ENCODE assay signal across 22 cellular contexts in genomic region chr11:1409108-1409851, GRCh38. TPM values are rescaled to one million over a fixed set of nuclear protein-coding genes. Genes with fewer than 3 reads are reported as not detected.
DNase-seq lines count a peak whose midpoint lies in the region; ATAC-seq and TF ChIP-seq lines count a peak whose summit lies in the region.
"Had no signal": no experiment of that assay in that cellular context is flagged by ENCODE, and none has a peak within 500 bp of the region (broad histone marks: within the 10 kb centered on the region; RNA-seq: fewer than 3 reads in every experiment).

No MANE protein-coding gene starts in this region.

- TF ChIP-seq POLR2A in thyroid gland (IDR thresholded peaks at IDR 0.05): no peak
- TF ChIP-seq POLR2A in GM18505 (IDR thresholded peaks at IDR 0.05; ENCODE audit: borderline replicate concordance, extremely low read depth, insufficient read depth, insufficient read length): no peak

- H3K36me3 ChIP-seq in heart right ventricle: no peaks in the 10 kb centered on the region
- H3K36me3 ChIP-seq in thyroid gland: no peaks in the 10 kb centered on the region

- H3K27me3 ChIP-seq in heart right ventricle (peaks cover 0 to 30% (median 5%) of the 10 kb centered on the region in 7 donors), thyroid gland (no peaks in the 10 kb centered on the region)

- H3K4me1 Mint-ChIP-seq in glutamatergic neuron (ENCODE audit: low read depth, unreplicated experiment) (peaks cover 35% of the 10 kb centered on the region), progenitor cell of endocrine pancreas (ENCODE audit: low read depth) (peaks cover 11% of the 10 kb centered on the region)
- H3K4me1 Mint-ChIP-seq: CD8-positive, alpha-beta memory T cell had no signal

- DNase-seq in Right ventricle myocardium inferior (ENCODE audit: missing footprints) (peak; percentile 25), heart right ventricle (no peak), glutamatergic neuron (peak; percentile 19), progenitor cell of endocrine pancreas (ENCODE audit: low spot score, unreplicated experiment) (no peak), thyroid gland (no peak)
- DNase-seq: Calu3; CD8-positive, alpha-beta memory T cell; DMS153; H7; HFFc6; KG1; NCI-H1092 treated with DMSO at 0.1 percent for 48 hours; NCI-H1436 treated with DMSO at 0.1 percent for 48 hours; NCI-H1930; NCI-H446; NCI-H526; RPMI8226 had no signal

- H3K4me1 ChIP-seq in heart right ventricle: no peaks in the 10 kb centered on the region
- no peaks in the 10 kb centered on the region for H3K4me1 ChIP-seq in thyroid gland

- peaks cover 23% of the 10 kb centered on the region for H3K27me3 Mint-ChIP-seq in glutamatergic neuron (ENCODE audit: unreplicated experiment)
- no peaks in the 10 kb centered on the region for H3K27me3 Mint-ChIP-seq in progenitor cell of endocrine pancreas

- H3K9me3 ChIP-seq in heart right ventricle (no peaks in the 10 kb centered on the region), thyroid gland (no peaks in the 10 kb centered on the region)

- H3K4me3 Mint-ChIP-seq in glutamatergic neuron (ENCODE audit: unreplicated experiment) (peak overlapping the region; percentile 71), progenitor cell of endocrine pancreas (ENCODE audit: low read depth) (no peak overlapping the region)
- H3K4me3 Mint-ChIP-seq: HFFc6 had no signal

- H3K27ac ChIP-seq in heart right ventricle (no peak overlapping the region), angular gyrus (ENCODE audit: low read depth, low read length) (peak overlapping the region; percentile 13), thyroid gland (no peak overlapping the region)
- H3K27ac ChIP-seq: C4-2B had no signal

- H3K4me3 ChIP-seq in heart right ventricle (no peak overlapping the region), thyroid gland (replicated peaks in 1 of 3) (no peak overlapping the region)

- WGBS in heart right ventricle, 2 donors: 73 to 81% methylated on average over 29 of the region's 29 CpGs
- WGBS in thyroid gland, 2 donors: 72 to 74% methylated on average over 28 to 29 of the region's 29 CpGs

- ATAC-seq in Right ventricle myocardium inferior (no peak), heart right ventricle (no peak), HG02642 (IDR thresholded peaks at IDR 0.05; ENCODE audit: poor library complexity, unreplicated experiment) (no peak), GM18505 (IDR thresholded peaks at IDR 0.05; ENCODE audit: unreplicated experiment) (no peak)
- ATAC-seq: SK-N-SH treated with all-trans-retinoic acid at 6 μM for 48 hours had no signal

- H3K9me3 Mint-ChIP-seq in glutamatergic neuron (ENCODE audit: unreplicated experiment) (peaks cover 21% of the 10 kb centered on the region), progenitor cell of endocrine pancreas (ENCODE audit: low read depth) (peaks cover 3% of the 10 kb centered on the region)

- H3K27ac Mint-ChIP-seq in glutamatergic neuron (ENCODE audit: unreplicated experiment): peak overlapping the region; percentile 90
- peak overlapping the region; percentile 56 for H3K27ac Mint-ChIP-seq in progenitor cell of endocrine pancreas
- H3K27ac Mint-ChIP-seq: HFFc6 had no signal

- TF ChIP-seq CTCF in heart right ventricle (IDR thresholded peaks at IDR 0.05) (no peak), glutamatergic neuron (IDR thresholded peaks at IDR 0.05; ENCODE audit: partially characterized antibody, unreplicated experiment) (no peak), progenitor cell of endocrine pancreas (IDR thresholded peaks at IDR 0.05; ENCODE audit: unreplicated experiment) (no peak), thyroid gland (IDR thresholded peaks at IDR 0.05) (no peak)

- H3K36me3 Mint-ChIP-seq in glutamatergic neuron (ENCODE audit: unreplicated experiment) (no peaks in the 10 kb centered on the region), progenitor cell of endocrine pancreas (ENCODE audit: insufficient read depth) (peaks cover 7% of the 10 kb centered on the region)
- H3K36me3 Mint-ChIP-seq: CD8-positive, alpha-beta memory T cell had no signal

- intact Hi-C loops in Right ventricle myocardium inferior (cut with DNase I) (no loop called here), heart right ventricle (cut with DNase I) (no loop called here), thyroid gland (cut with DNase I) (no loop called here)

RNA-seq across cellular contexts. Expression of gene BRSK2, which starts 19.5 kb away (rescaled TPM):
- total RNA-seq in Right ventricle myocardium inferior (1.4 TPM), heart right ventricle (under 1 TPM in 9 of 10 donors, not detected in 1; 0.13 to 0.91 (median 0.42) TPM), glutamatergic neuron (ENCODE audit: unreplicated experiment) (207 TPM), progenitor cell of endocrine pancreas (49.2 and 53.2 TPM in 2 replicates), thyroid gland (1 to 10 TPM in 2 of 4 donors, under 1 TPM in 2; 0.34 to 2.2 (median 0.81) TPM)
- polyA plus RNA-seq in heart right ventricle: 1 to 10 TPM in 1 of 2 donors, under 1 TPM in 1; 0.68 to 2.3 TPM

Comparison
In these comparisons a context has a peak if more than half of its experiments do, and no peak if none do; other contexts are left out.
1. DNase-seq: peak in Right ventricle myocardium inferior (single experiment) and glutamatergic neuron (single experiment); none in heart right ventricle (0 of 2), progenitor cell of endocrine pancreas (single experiment) and thyroid gland (0 of 2).
2. RNA of gene BRSK2, which starts 19.5 kb away (total RNA-seq): 207 TPM in glutamatergic neuron (single experiment) and 49.2 to 53.2 TPM in progenitor cell of endocrine pancreas; 1.4 TPM in Right ventricle myocardium inferior (single experiment), 0.34 to 2.2 TPM in thyroid gland and 0.13 to 0.91 TPM in heart right ventricle; every median in the first group is over 10 times any median in the second.